Comparison of ENCODE assay signal across 9 cellular contexts in the genomic region with DNA sequence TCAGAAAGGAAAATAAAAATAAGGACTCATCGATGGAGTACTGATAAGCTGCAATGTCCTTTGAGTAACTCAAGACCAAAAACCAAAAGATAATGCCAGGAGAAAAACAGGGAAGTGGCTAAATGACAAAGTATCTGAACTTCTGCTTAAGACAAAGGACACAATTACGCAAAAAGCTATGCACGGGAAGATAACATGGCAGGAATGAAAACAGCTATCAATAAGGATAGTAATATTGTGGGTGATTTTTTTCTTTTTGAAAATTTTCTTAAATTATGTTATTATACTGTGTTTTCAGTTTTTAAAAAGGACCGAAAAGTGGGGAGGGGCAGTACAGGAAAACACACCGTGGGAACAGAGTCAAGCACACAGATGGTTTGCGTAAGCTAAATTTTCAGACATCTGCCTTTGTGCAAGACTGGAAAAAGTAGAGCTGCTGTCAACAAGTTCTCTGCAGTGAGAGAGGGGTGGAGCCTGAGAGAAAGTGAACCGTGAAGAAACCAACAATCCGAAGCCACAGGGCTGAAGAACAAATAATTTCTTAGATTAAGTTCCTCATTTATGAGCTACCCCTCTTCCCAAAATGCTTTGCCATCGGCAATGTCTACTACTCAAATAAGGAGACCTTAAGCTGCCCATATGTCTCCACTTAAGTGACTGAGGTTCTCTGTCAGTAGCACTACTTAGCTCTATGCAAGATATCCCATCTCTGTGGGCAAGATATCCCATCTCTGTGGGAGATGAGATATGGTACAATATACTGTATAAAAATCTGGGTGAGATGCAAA.
A peak's percentile ranks its signal among the peaks of the same experiment; 100 is the strongest.
DNase-seq lines count a peak whose midpoint lies in the region; ATAC-seq and TF ChIP-seq lines count a peak whose summit lies in the region.
"Had no signal": no experiment of that assay in that cellular context is flagged by ENCODE, and none has a peak within 500 bp of the region (broad histone marks: within the 10 kb centered on the region; RNA-seq: fewer than 3 reads in every experiment).

No MANE protein-coding gene starts in this region.

- H4K20me1 ChIP-seq in hepatocyte (ENCODE audit: insufficient read depth, poor library complexity, severe bottlenecking), result no peaks in the 10 kb centered on the region

- CTCF ChIA-PET in activated CD8-positive, alpha-beta memory T cell treated with anti-CD3 and anti-CD28 coated beads, Interleukin-2, amount 10 ng/mL, durations not matched to agents 7 days and 5 days (lab: Charles Lee), result interaction anchor here (0.8 to 2.3 kb wide), 8 partner anchors 10 to 105 kb away, joined by 3 to 12 read pairs (median 4); no protein-coding TSS in a partner anchor

- H3K36me3 Mint-ChIP-seq in activated CD8-positive, alpha-beta memory T cell treated with anti-CD3 and anti-CD28 coated beads, Interleukin-2, amount 10 ng/mL, durations not matched to agents 7 days and 5 days, result peaks cover 27% of the 10 kb centered on the region
- peaks cover 37% of the 10 kb centered on the region for H3K36me3 Mint-ChIP-seq in activated naive CD8-positive, alpha-beta T cell treated with anti-CD3 and anti-CD28 coated beads for 36 hours
- peaks cover 25 to 39% of the 10 kb centered on the region in 2 donors for H3K36me3 Mint-ChIP-seq in stimulated activated naive B cell treated with anti-CD40 and anti-IgM and Interleukin-4, amounts not matched to agents 10 μg/mL and 1 μg/mL and 100 μg/mL, for 72 hours

- peak overlapping the region; percentile 29 for H3K27ac Mint-ChIP-seq in activated CD8-positive, alpha-beta memory T cell treated with anti-CD3 and anti-CD28 coated beads, Interleukin-2, amount 10 ng/mL, durations not matched to agents 7 days and 5 days
- H3K27ac Mint-ChIP-seq in activated naive CD8-positive, alpha-beta T cell treated with anti-CD3 and anti-CD28 coated beads for 36 hours, result peak overlapping the region; percentile 71
- peak overlapping the region; percentile 97 for H3K27ac Mint-ChIP-seq in stimulated activated naive B cell treated with anti-CD40 and anti-IgM and Interleukin-4, amounts not matched to agents 10 μg/mL and 1 μg/mL and 100 μg/mL, for 72 hours

- no peaks in the 10 kb centered on the region for H3K9me3 ChIP-seq in hepatocyte (ENCODE audit: low read depth)
- H3K9me3 ChIP-seq: tibial artery had no signal

- 43% methylated on average over 9 of the region's 9 CpGs for WGBS in hepatocyte (ENCODE audit: low lambda C conversion rate, missing lambda C conversion rate)

- TF ChIP-seq CTCF in hepatocyte (IDR thresholded peaks at IDR 0.05; ENCODE audit: poor library complexity), result no peak

- peaks cover 7% of the 10 kb centered on the region for H3K4me1 ChIP-seq in hepatocyte (ENCODE audit: insufficient read depth)
- H3K4me1 ChIP-seq: tibial artery had no signal

- H3K4me2 ChIP-seq in hepatocyte, result peak overlapping the region; percentile 60

- no peak overlapping the region for H2AFZ ChIP-seq in hepatocyte

- no peaks in the 10 kb centered on the region for H3K27me3 ChIP-seq in hepatocyte
- H3K27me3 ChIP-seq: tibial artery had no signal

- no peaks in the 10 kb centered on the region for H3K36me3 ChIP-seq in hepatocyte (replicated peaks; ENCODE audit: insufficient read depth, low read depth)
- H3K36me3 ChIP-seq: tibial artery had no signal

- no peaks in the 10 kb centered on the region for H3K9me3 Mint-ChIP-seq in activated CD8-positive, alpha-beta memory T cell treated with anti-CD3 and anti-CD28 coated beads, Interleukin-2, amount 10 ng/mL, durations not matched to agents 7 days and 5 days (ENCODE audit: low read depth)
- peaks cover 6% of the 10 kb centered on the region for H3K9me3 Mint-ChIP-seq in activated naive CD8-positive, alpha-beta T cell treated with anti-CD3 and anti-CD28 coated beads for 36 hours
- peaks cover under 1 to 3% of the 10 kb centered on the region in 2 donors for H3K9me3 Mint-ChIP-seq in stimulated activated naive B cell treated with anti-CD40 and anti-IgM and Interleukin-4, amounts not matched to agents 10 μg/mL and 1 μg/mL and 100 μg/mL, for 72 hours

- H3K4me3 ChIP-seq in hepatocyte, result no peak overlapping the region
- H3K4me3 ChIP-seq: tibial artery had no signal

- H3K4me1 Mint-ChIP-seq in activated CD8-positive, alpha-beta memory T cell treated with anti-CD3 and anti-CD28 coated beads, Interleukin-2, amount 10 ng/mL, durations not matched to agents 7 days and 5 days, result peaks cover 51% of the 10 kb centered on the region
- peaks cover 73% of the 10 kb centered on the region for H3K4me1 Mint-ChIP-seq in activated naive CD8-positive, alpha-beta T cell treated with anti-CD3 and anti-CD28 coated beads for 36 hours
- H3K4me1 Mint-ChIP-seq in stimulated activated naive B cell treated with anti-CD40 and anti-IgM and Interleukin-4, amounts not matched to agents 10 μg/mL and 1 μg/mL and 100 μg/mL, for 72 hours, result peaks cover 58 to 92% of the 10 kb centered on the region in 2 donors

- peak overlapping the region; percentile 16 for H3K4me3 Mint-ChIP-seq in activated CD8-positive, alpha-beta memory T cell treated with anti-CD3 and anti-CD28 coated beads, Interleukin-2, amount 10 ng/mL, durations not matched to agents 7 days and 5 days
- H3K4me3 Mint-ChIP-seq in activated naive CD8-positive, alpha-beta T cell treated with anti-CD3 and anti-CD28 coated beads for 36 hours, result peak overlapping the region; percentile 50
- peak overlapping the region; percentile 62 to 71 for H3K4me3 Mint-ChIP-seq in stimulated activated naive B cell treated with anti-CD40 and anti-IgM and Interleukin-4, amounts not matched to agents 10 μg/mL and 1 μg/mL and 100 μg/mL, for 72 hours

- peak; percentile 64 for ATAC-seq in activated CD8-positive, alpha-beta memory T cell treated with anti-CD3 and anti-CD28 coated beads, Interleukin-2, amount 10 ng/mL, durations not matched to agents 7 days and 5 days
- peak; percentile 67 for ATAC-seq in HG02588 (IDR thresholded peaks at IDR 0.05; ENCODE audit: unreplicated experiment)
- peak; percentile 87 to 90 for ATAC-seq in stimulated activated naive B cell treated with anti-CD40 and anti-IgM and Interleukin-4, amounts not matched to agents 10 μg/mL and 1 μg/mL and 100 μg/mL, for 72 hours (replicated peaks)

- H3K79me2 ChIP-seq in hepatocyte, result no peaks in the 10 kb centered on the region

- H3K9me2 ChIP-seq in hepatocyte (replicated peaks; ENCODE audit: insufficient read depth), result no peaks in the 10 kb centered on the region

- peak; percentile 49 for DNase-seq in activated CD8-positive, alpha-beta memory T cell treated with anti-CD3 and anti-CD28 coated beads, Interleukin-2, amount 10 ng/mL, durations not matched to agents 7 days and 5 days
- no peak for DNase-seq in activated CD8-positive, alpha-beta memory T cell treated with anti-CD3 and anti-CD28 coated beads for 24 hours
- DNase-seq in NCI-H510A treated with DMSO at 0.1 percent for 48 hours (lab: John Stamatoyannopoulos, UW) (peak; percentile 53), hepatocyte (ENCODE audit: low spot score) (peak; percentile 45), NCI-H2081 treated with DMSO at 0.1 percent for 48 hours (lab: John Stamatoyannopoulos, UW) (no peak)
- DNase-seq in activated naive CD8-positive, alpha-beta T cell treated with anti-CD3 and anti-CD28 coated beads for 36 hours, result no peak
- DNase-seq in stimulated activated naive B cell treated with anti-CD40 and anti-IgM and Interleukin-4, amounts not matched to agents 10 μg/mL and 1 μg/mL and 100 μg/mL, for 72 hours, result peak; percentile 59

- no peaks in the 10 kb centered on the region for H3K27me3 Mint-ChIP-seq in activated CD8-positive, alpha-beta memory T cell treated with anti-CD3 and anti-CD28 coated beads, Interleukin-2, amount 10 ng/mL, durations not matched to agents 7 days and 5 days
- H3K27me3 Mint-ChIP-seq in activated naive CD8-positive, alpha-beta T cell treated with anti-CD3 and anti-CD28 coated beads for 36 hours, result no peaks in the 10 kb centered on the region
- no peaks in the 10 kb centered on the region for H3K27me3 Mint-ChIP-seq in stimulated activated naive B cell treated with anti-CD40 and anti-IgM and Interleukin-4, amounts not matched to agents 10 μg/mL and 1 μg/mL and 100 μg/mL, for 72 hours

- H3K27ac ChIP-seq in hepatocyte, result no peak overlapping the region

Comparison
In these comparisons a context has a peak if more than half of its experiments do, and no peak if none do; other contexts are left out.
1. DNase-seq: peak in activated CD8-positive, alpha-beta memory T cell treated with anti-CD3 and anti-CD28 coated beads, Interleukin-2, amount 10 ng/mL, durations not matched to agents 7 days and 5 days (single experiment), NCI-H510A treated with DMSO at 0.1 percent for 48 hours (single experiment), hepatocyte (single experiment) and stimulated activated naive B cell treated with anti-CD40 and anti-IgM and Interleukin-4, amounts not matched to agents 10 μg/mL and 1 μg/mL and 100 μg/mL, for 72 hours (single experiment); none in activated CD8-positive, alpha-beta memory T cell treated with anti-CD3 and anti-CD28 coated beads for 24 hours (single experiment), activated naive CD8-positive, alpha-beta T cell treated with anti-CD3 and anti-CD28 coated beads for 36 hours (single experiment) and NCI-H2081 treated with DMSO at 0.1 percent for 48 hours (single experiment).
2. H3K27ac Mint-ChIP-seq: peak in every context shown above with its lines; median percentile 97 in stimulated activated naive B cell treated with anti-CD40 and anti-IgM and Interleukin-4, amounts not matched to agents 10 μg/mL and 1 μg/mL and 100 μg/mL, for 72 hours; 71 in activated naive CD8-positive, alpha-beta T cell treated with anti-CD3 and anti-CD28 coated beads for 36 hours; 29 in activated CD8-positive, alpha-beta memory T cell treated with anti-CD3 and anti-CD28 coated beads, Interleukin-2, amount 10 ng/mL, durations not matched to agents 7 days and 5 days.
3. H3K4me3 Mint-ChIP-seq: peak in every context shown above with its lines; median percentile 66 in stimulated activated naive B cell treated with anti-CD40 and anti-IgM and Interleukin-4, amounts not matched to agents 10 μg/mL and 1 μg/mL and 100 μg/mL, for 72 hours; 50 in activated naive CD8-positive, alpha-beta T cell treated with anti-CD3 and anti-CD28 coated beads for 36 hours; 16 in activated CD8-positive, alpha-beta memory T cell treated with anti-CD3 and anti-CD28 coated beads, Interleukin-2, amount 10 ng/mL, durations not matched to agents 7 days and 5 days.
4. Peak in every context shown above with its lines, with median percentiles within 50 percentile points of each other: ATAC-seq.